Comparison of ENCODE assay signal across 8 cellular contexts in genomic region chr18:49510393-49511115, GRCh38. TPM values are rescaled to one million over a fixed set of nuclear protein-coding genes. Genes with fewer than 3 reads are reported as not detected.
DNase-seq lines count a peak whose midpoint lies in the region; ATAC-seq and TF ChIP-seq lines count a peak whose summit lies in the region.

No MANE protein-coding gene starts in this region.

- H3K9me3 Mint-ChIP-seq in CD8-positive, alpha-beta T cell: no peaks in the 10 kb centered on the region

- H3K36me3 Mint-ChIP-seq in CD8-positive, alpha-beta T cell: no peaks in the 10 kb centered on the region

- peak; percentile 76 for ATAC-seq in CD8-positive, alpha-beta T cell
- ATAC-seq in HG03175 (IDR thresholded peaks at IDR 0.05; ENCODE audit: unreplicated experiment): no peak

- DNase-seq in CD8-positive, alpha-beta T cell: peak; percentile 15 to 68 (median 50)
- DNase-seq in HT1080 (ENCODE audit: low read depth) (peak; percentile 52), NOMO-1 treated with dmso at 0.1 percent for 144 hours (lab: John Stamatoyannopoulos, UW; ENCODE audit: unreplicated experiment) (peak; percentile 32), activated T-cell treated with anti-CD3 and anti-CD28 coated beads for 24 hours (ENCODE audit: low read depth) (peak; percentile 31), fibroblast of gingiva (ENCODE audit: low read depth) (peak; percentile 34), occipital lobe (lab: John Stamatoyannopoulos, UW) (peak; percentile 5), vagina (ENCODE audit: extremely low spot score in 2 of 2) (no peak)

- no peaks in the 10 kb centered on the region for H3K4me1 Mint-ChIP-seq in CD8-positive, alpha-beta T cell (ENCODE audit: low read depth)

- no peak overlapping the region for H3K4me3 Mint-ChIP-seq in CD8-positive, alpha-beta T cell

- H3K4me1 ChIP-seq in CD8-positive, alpha-beta T cell (ENCODE audit: insufficient read depth, low read length): no peaks in the 10 kb centered on the region
- H3K4me1 ChIP-seq in vagina: no peaks in the 10 kb centered on the region

- no peaks in the 10 kb centered on the region for H3K9me3 ChIP-seq in CD8-positive, alpha-beta T cell (ENCODE audit: low read length)
- no peaks in the 10 kb centered on the region for H3K9me3 ChIP-seq in vagina

- H3K27ac ChIP-seq in CD8-positive, alpha-beta T cell (ENCODE audit: low read depth, low read length): no peak overlapping the region
- H3K27ac ChIP-seq in vagina: no peak overlapping the region

- H3K27ac Mint-ChIP-seq in CD8-positive, alpha-beta T cell: no peak overlapping the region

- TF ChIP-seq CTCF in CD8-positive, alpha-beta T cell (IDR thresholded peaks at IDR 0.05): peak; percentile 76
- TF ChIP-seq CTCF in vagina (IDR thresholded peaks at IDR 0.05): peak; percentile 25 to 69 (median 51)

- H3K27me3 ChIP-seq in CD8-positive, alpha-beta T cell (ENCODE audit: insufficient read depth, low read length): no peaks in the 10 kb centered on the region
- no peaks in the 10 kb centered on the region for H3K27me3 ChIP-seq in vagina

- no peak overlapping the region for H3K4me3 ChIP-seq in CD8-positive, alpha-beta T cell (ENCODE audit: low read depth, low read length)
- no peak overlapping the region for H3K4me3 ChIP-seq in vagina

- H3K27me3 Mint-ChIP-seq in CD8-positive, alpha-beta T cell (ENCODE audit: low read depth): peaks cover 22% of the 10 kb centered on the region

- no peaks in the 10 kb centered on the region for H3K36me3 ChIP-seq in CD8-positive, alpha-beta T cell (ENCODE audit: insufficient read depth, low read length)
- H3K36me3 ChIP-seq in vagina: no peaks in the 10 kb centered on the region

- CTCF ChIA-PET in CD8-positive, alpha-beta T cell (lab: Charles Lee): interaction anchor here (0.5 to 11.9 kb wide), 26 partner anchors 9 to 1173 kb away, joined by 3 to 221 read pairs (median 4); no protein-coding TSS in a partner anchor

- no peak for TF ChIP-seq POLR2A in vagina (IDR thresholded peaks at IDR 0.05)

- intact Hi-C loops in CD8-positive, alpha-beta T cell (cut with DNase I, micrococcal nuclease): loop anchor here (1.0 to 5.0 kb wide), 6 partner anchors 348 to 847 kb away; partner anchors contain the start of gene CFAP53 (in 1 of the 2)
- intact Hi-C loops in vagina (cut with DNase I): loop anchor here (5.0 kb wide), 1 partner anchor 347 kb away; no protein-coding TSS in a partner anchor

- POLR2A ChIA-PET in CD8-positive, alpha-beta T cell (lab: Charles Lee): no interaction called here

RNA-seq across cellular contexts. Expression of gene RPL17, which starts 18.3 kb away (rescaled TPM):
- 1,000 to 10,000 TPM; 2,798 to 2,945 TPM for total RNA-seq in CD8-positive, alpha-beta T cell
- total RNA-seq in HT1080 (2014; rRNA removed; shearing (Covaris generic)): 3,061 and 3,120 TPM in 2 replicates
- polyA plus RNA-seq in HT1080 (2015; cell fraction: cytosol; rRNA removed): 3,661 and 3,835 TPM in 2 replicates
- polyA plus RNA-seq in HT1080 (2015; cell fraction: nucleus; rRNA removed): 1,409 and 1,549 TPM in 2 replicates
- total RNA-seq in occipital lobe: 1,259 TPM
- total RNA-seq in vagina: 1,975 TPM

RNA-seq across cellular contexts. Expression of gene C18orf32, which starts 23.5 kb away (rescaled TPM):
- 10 to 100 TPM; 40.9 to 44.1 TPM for total RNA-seq in CD8-positive, alpha-beta T cell
- 10.7 and 23.4 TPM in 2 replicates for total RNA-seq in HT1080 (2014; rRNA removed; shearing (Covaris generic))
- polyA plus RNA-seq in HT1080 (2015; cell fraction: cytosol; rRNA removed): 69.3 and 70.2 TPM in 2 replicates
- polyA plus RNA-seq in HT1080 (2015; cell fraction: nucleus; rRNA removed): 19.6 and 20.1 TPM in 2 replicates
- 63.2 TPM for total RNA-seq in occipital lobe
- 21.1 TPM for total RNA-seq in vagina

RNA-seq across cellular contexts. Expression of gene DYM, which starts 50.1 kb away (rescaled TPM):
- total RNA-seq in CD8-positive, alpha-beta T cell: 10 to 100 TPM; 49.4 to 52.9 TPM
- total RNA-seq in HT1080 (2014; rRNA removed; shearing (Covaris generic)): 59.4 and 75.6 TPM in 2 replicates
- 31.5 and 34.9 TPM in 2 replicates for polyA plus RNA-seq in HT1080 (2015; cell fraction: cytosol; rRNA removed)
- polyA plus RNA-seq in HT1080 (2015; cell fraction: nucleus; rRNA removed): 18.9 and 25.8 TPM in 2 replicates
- total RNA-seq in occipital lobe (148 TPM), vagina (89.1 TPM)

RNA-seq across cellular contexts. Expression of gene LIPG, which starts 51.3 kb away (rescaled TPM):
- not detected for total RNA-seq in CD8-positive, alpha-beta T cell
- total RNA-seq in HT1080 (2014; rRNA removed; shearing (Covaris generic)): 0.43 and 0.53 TPM in 2 replicates
- polyA plus RNA-seq in HT1080 (2015; cell fraction: cytosol; rRNA removed): 8.4 and 11.0 TPM in 2 replicates
- 30.3 and 36.8 TPM in 2 replicates for polyA plus RNA-seq in HT1080 (2015; cell fraction: nucleus; rRNA removed)
- total RNA-seq in occipital lobe (18.2 TPM), vagina (1.7 TPM)

Comparison
In these comparisons a context has a peak if more than half of its experiments do, and no peak if none do; other contexts are left out.
1. DNase-seq: peak in CD8-positive, alpha-beta T cell (7 of 7), HT1080 (single experiment), NOMO-1 treated with dmso at 0.1 percent for 144 hours (single experiment), activated T-cell treated with anti-CD3 and anti-CD28 coated beads for 24 hours (single experiment), fibroblast of gingiva (single experiment) and occipital lobe (single experiment); none in vagina (0 of 2).